Comparison of ENCODE assay signal across 29 cellular contexts in the genomic region with DNA sequence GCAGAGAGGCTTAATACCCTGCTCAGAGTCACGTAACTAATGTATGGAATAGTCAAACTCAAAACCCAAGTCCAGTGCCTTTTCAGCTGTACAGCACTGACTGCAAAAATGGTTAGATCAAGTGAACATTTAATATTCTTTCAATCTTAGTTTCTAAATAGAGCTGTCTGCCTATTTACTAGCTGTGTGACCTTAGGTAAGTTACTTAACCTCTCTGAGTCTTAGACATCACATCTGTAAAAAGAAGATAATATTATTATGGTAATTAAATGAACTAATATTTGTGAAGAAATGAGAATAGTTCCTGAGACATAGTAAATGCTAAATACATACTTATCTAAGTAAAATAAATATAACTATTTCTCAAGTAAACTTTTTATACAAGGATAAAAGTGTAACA.
DNase-seq lines count a peak whose midpoint lies in the region; ATAC-seq, FAIRE-seq and TF ChIP-seq lines count a peak whose summit lies in the region.
"Had no signal": no experiment of that assay in that cellular context is flagged by ENCODE, and none has a peak within 500 bp of the region (broad histone marks: within the 10 kb centered on the region; RNA-seq: fewer than 3 reads in every experiment).

No MANE protein-coding gene starts in this region.

- H3K79me2 ChIP-seq in K562 (ENCODE audit: control insufficient read depth, insufficient read depth, low read length): no peaks in the 10 kb centered on the region

- no peak for TF ChIP-seq CTCF in K562 (IDR thresholded peaks at IDR 0.05 in 2 of 3, conservative IDR thresholded peaks at IDR 0.05 in 1 of 3; ENCODE audit: insufficient read depth in 2 of 3, low read depth in 1 of 3, low read length in 3 of 3)

- no peak overlapping the region for H3K9ac ChIP-seq in K562 (ENCODE audit: insufficient read depth in 1 of 2, low read depth in 2 of 2, low read length in 2 of 2)
- H3K9ac ChIP-seq: BLaER1; BLaER1 treated with 17β-estradiol and CSF1 and Interleukin-3, amounts not matched to agents 10 nM and 100 nM had no signal

- no peak for TF ChIP-seq RAD21 in K562 (CRISPR knock-in tag; conservative IDR thresholded peaks at IDR 0.05 in 1 of 2, IDR thresholded peaks at IDR 0.05 in 1 of 2)

- no peaks in the 10 kb centered on the region for H3K9me1 ChIP-seq in K562 (ENCODE audit: control insufficient read depth, insufficient read depth, low read length)

- TF ChIP-seq EP300 in K562 (IDR thresholded peaks at IDR 0.05; ENCODE audit: low read length): no peak

- TF ChIP-seq POLR2A in K562 (conservative IDR thresholded peaks at IDR 0.05): no peak

- no peak for ATAC-seq in K562
- ATAC-seq: A549; CD8-positive, alpha-beta T cell had no signal

- H3K4me2 ChIP-seq in K562 (ENCODE audit: insufficient read depth, low read length): no peak overlapping the region
- H3K4me2 ChIP-seq: A549; BLaER1; BLaER1 treated with 17β-estradiol and CSF1 and Interleukin-3, amounts not matched to agents 10 nM and 100 nM had no signal

- H3K4me3 ChIP-seq in K562: no peak overlapping the region
- H3K4me3 ChIP-seq: A549; BLaER1; BLaER1 treated with 17β-estradiol and CSF1 and Interleukin-3, amounts not matched to agents 10 nM and 100 nM had no signal

- H3K27ac ChIP-seq in K562 (ENCODE audit: extremely low read depth, low read depth, low read length): no peak overlapping the region
- H3K27ac ChIP-seq: 22Rv1; A549; BLaER1; BLaER1 treated with 17β-estradiol and CSF1 and Interleukin-3, amounts not matched to agents 10 nM and 100 nM; C4-2B had no signal

- DNase-seq in K562 (ENCODE audit: extremely low read depth in 1 of 4, low spot score in 3 of 4): no peak
- no peak for DNase-seq in putamen (ENCODE audit: low spot score)
- DNase-seq: 8988T; ACHN; AML-193; BE2C; C1 segment of cervical spinal cord; Caco-2; Calu3; CD4-positive, alpha-beta memory T cell; CD4-positive, alpha-beta T cell; CD4-positive, CD25-positive, alpha-beta regulatory T cell; CD8-positive, alpha-beta memory T cell; CD8-positive, alpha-beta T cell; COR-L47; DMS 273 treated with DMSO at 0.1 percent for 48 hours; DMS153; DMS53; DMS79; DMS79 treated with DMSO at 0.1 percent for 48 hours; DND-41; EL had no signal

- no peaks in the 10 kb centered on the region for H3K9me3 ChIP-seq in K562 (replicated peaks; ENCODE audit: control insufficient read depth, insufficient read depth, low read depth, low read length)
- H3K9me3 ChIP-seq: A549; BE2C; BLaER1; BLaER1 treated with 17β-estradiol and CSF1 and Interleukin-3, amounts not matched to agents 10 nM and 100 nM; Caco-2 had no signal

- POLR2A ChIA-PET in K562 (lab: Yijun Ruan, JAX): interaction anchor here (0.9 kb wide), 1 partner anchor 18 kb away, joined by 3 read pairs; no protein-coding TSS in a partner anchor

- peaks cover 6% of the 10 kb centered on the region; the same call in 1 of the 3 replicates for H3K36me3 ChIP-seq in K562 (ENCODE audit: control insufficient read depth, insufficient read depth, low read length)
- H3K36me3 ChIP-seq: BE2C; BLaER1; BLaER1 treated with 17β-estradiol and CSF1 and Interleukin-3, amounts not matched to agents 10 nM and 100 nM had no signal

- 92% methylated on average over 1 of the region's 1 CpG for WGBS in K562 (ENCODE audit: insufficient coverage, low coverage, missing lambda C conversion rate)

- no peaks in the 10 kb centered on the region for H3K27me3 ChIP-seq in K562 (ENCODE audit: control insufficient read depth in 2 of 2, insufficient read depth in 2 of 2, low read length in 2 of 2)
- H3K27me3 ChIP-seq: BE2C; BLaER1; BLaER1 treated with 17β-estradiol and CSF1 and Interleukin-3, amounts not matched to agents 10 nM and 100 nM had no signal

- in situ Hi-C loops in K562 (cut with MboI): no loop called here

- H3K4me1 ChIP-seq in K562 (replicated peaks in 1 of 2; ENCODE audit: control insufficient read depth in 2 of 2, insufficient read depth in 2 of 2, low read length in 2 of 2): no peaks in the 10 kb centered on the region
- H3K4me1 ChIP-seq: A549, BE2C had no signal

- BruUV-seq in K562 (replicated peaks; lab: Mats Ljungman, UMichigan): no TSS peak

- CTCF ChIA-PET in K562 (lab: Yijun Ruan, JAX; ENCODE audit: low intra/inter-chr PET ratio): no interaction called here

- no peak overlapping the region for H2AFZ ChIP-seq in K562 (ENCODE audit: low read depth, low read length)

- FAIRE-seq in K562 (lab: Jason Lieb, UNC): peak; percentile 6
- FAIRE-seq: A204.1, A549, D721Med had no signal

- intact Hi-C loops in K562 (cut with micrococcal nuclease): loop anchor here (10.0 kb wide), 1 partner anchor 231 kb away; no protein-coding TSS in a partner anchor

- no peaks in the 10 kb centered on the region for H4K20me1 ChIP-seq in K562 (replicated peaks; ENCODE audit: control insufficient read depth, insufficient read depth, low read length)
- H4K20me1 ChIP-seq: BLaER1; BLaER1 treated with 17β-estradiol and CSF1 and Interleukin-3, amounts not matched to agents 10 nM and 100 nM had no signal

TF ChIP-seq in K562, 482 proteins besides CTCF, POLR2A, EP300 and RAD21:
- TF ChIP-seq KDM1A (IDR thresholded peaks at IDR 0.05) (peak in 1 of 2 experiments; percentile 33; a peak in 1 of 4 replicates), RBM25 (IDR thresholded peaks at IDR 0.05; ENCODE audit: low read depth, low read length, severe bottlenecking) (peak; percentile 98), CBFA2T3 (IDR thresholded peaks at IDR 0.05) (no peak), ZFP36 (IDR thresholded peaks at IDR 0.05; ENCODE audit: low read depth, low read length, partially characterized antibody) (peak; percentile 78)
